In the genomic region with DNA sequence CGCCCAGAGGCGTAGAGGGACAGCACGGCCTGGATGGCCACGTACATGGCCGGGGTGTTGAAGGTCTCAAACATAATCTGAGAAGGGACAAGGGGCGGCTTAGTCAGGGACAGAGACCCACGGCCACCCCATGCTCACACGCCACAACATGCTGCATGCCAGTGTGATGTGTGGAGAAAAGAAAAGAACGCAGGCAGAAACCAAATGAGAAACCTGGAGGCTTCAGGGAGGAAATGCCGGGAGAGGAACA, we compare ENCODE assay signal across 8 cellular contexts. TPM values are rescaled to one million over a fixed set of nuclear protein-coding genes. Genes with fewer than 3 reads are reported as not detected.
DNase-seq lines count a peak whose midpoint lies in the region; ATAC-seq and TF ChIP-seq lines count a peak whose summit lies in the region.

No MANE protein-coding gene starts in this region.

- TF ChIP-seq CTCF in AG04449 (IDR thresholded peaks at IDR 0.05; ENCODE audit: insufficient read depth, low read length, missing control alignments) (no peak), KMS-11 (conservative IDR thresholded peaks at IDR 0.05; ENCODE audit: low read depth, low read length) (no peak)

- H3K4me3 Mint-ChIP-seq in central memory CD8-positive, alpha-beta T cell = peak overlapping the region; percentile 100

- H3K9me3 ChIP-seq in muscle layer of colon (ENCODE audit: low read length) = no peaks in the 10 kb centered on the region

- no peak for ATAC-seq in central memory CD8-positive, alpha-beta T cell (replicated peaks; ENCODE audit: extremely low read depth, poor library complexity, severe bottlenecking)

- peak overlapping the region; percentile 99 for H3K4me2 ChIP-seq in KMS-11

- POLR2A ChIA-PET in AG04449 (lab: Yijun Ruan, JAX) = interaction anchor here (0.7 to 3.3 kb wide), 5 partner anchors 9 to 200 kb away, joined by 3 to 8 read pairs (median 4); partner anchors contain the start of gene BAHCC1

- peak overlapping the region; percentile 63; the same call in 1 of the 2 replicates for H3K9ac ChIP-seq in KMS-11
- peak overlapping the region; percentile 85 for H3K9ac ChIP-seq in muscle layer of colon (ENCODE audit: low read length)

- DNase-seq in AG04449 (ENCODE audit: low read depth, low spot score) = no peak
- no peak for DNase-seq in central memory CD8-positive, alpha-beta T cell (ENCODE audit: low spot score in 2 of 2)
- no peak for DNase-seq in islet precursor cell
- no peak for DNase-seq in H4 (ENCODE audit: low spot score)
- DNase-seq in NCI-H2029 treated with DMSO at 0.1 percent for 48 hours (lab: John Stamatoyannopoulos, UW) = no peak
- no peak for DNase-seq in stimulated activated naive CD4-positive, alpha-beta T cell treated with Interleukin-2 at 50 U/mL for 16 hours (lab: John Stamatoyannopoulos, UW)

- H3K36me3 ChIP-seq in KMS-11 (ENCODE audit: insufficient read depth) (peaks cover 20% of the 10 kb centered on the region; the same call in 1 of the 2 replicates), muscle layer of colon (ENCODE audit: insufficient read depth, low read length) (peaks cover 38% of the 10 kb centered on the region)

- H3K4me1 ChIP-seq in KMS-11 (ENCODE audit: low read depth, poor library complexity, severe bottlenecking) = peaks cover 26% of the 10 kb centered on the region
- H3K4me1 ChIP-seq in muscle layer of colon (ENCODE audit: insufficient read depth, low read length) = peaks cover 14% of the 10 kb centered on the region

- H3K27ac ChIP-seq in KMS-11 (peak overlapping the region; percentile 39; the same call in 1 of the 2 replicates), muscle layer of colon (ENCODE audit: low read depth, low read length) (peak overlapping the region; percentile 90)

- no peak overlapping the region for H2AFZ ChIP-seq in KMS-11 (ENCODE audit: low read depth)

- peaks cover 24% of the 10 kb centered on the region for H3K79me2 ChIP-seq in KMS-11 (ENCODE audit: insufficient read depth, low read depth)

- H3K27ac Mint-ChIP-seq in central memory CD8-positive, alpha-beta T cell (ENCODE audit: low read depth) = peak overlapping the region; percentile 92

- H3K4me1 Mint-ChIP-seq in central memory CD8-positive, alpha-beta T cell = peaks cover 61% of the 10 kb centered on the region

- peaks cover 58% of the 10 kb centered on the region for H3K36me3 Mint-ChIP-seq in central memory CD8-positive, alpha-beta T cell (ENCODE audit: insufficient read depth)

- H3K27me3 ChIP-seq in KMS-11 (ENCODE audit: insufficient read depth, low read depth) (peaks cover 4% of the 10 kb centered on the region; the same call in 1 of the 2 replicates), muscle layer of colon (ENCODE audit: control insufficient read depth in 1 of 2, insufficient read depth in 2 of 2, low read length in 2 of 2) (no peaks in the 10 kb centered on the region)

- H3K27me3 Mint-ChIP-seq in central memory CD8-positive, alpha-beta T cell = no peaks in the 10 kb centered on the region

- peaks cover 30% of the 10 kb centered on the region; the same call in 1 of the 2 replicates for H4K20me1 ChIP-seq in KMS-11 (ENCODE audit: insufficient read depth)

- no peaks in the 10 kb centered on the region for H3K9me3 Mint-ChIP-seq in central memory CD8-positive, alpha-beta T cell

- H3K4me3 ChIP-seq in AG04449 (ENCODE audit: low read depth, low read length) = peak overlapping the region; percentile 96
- H3K4me3 ChIP-seq in KMS-11 (IDR thresholded peaks at IDR 0.05; ENCODE audit: insufficient read depth, low read depth, low read length) = no peak overlapping the region
- H3K4me3 ChIP-seq in muscle layer of colon (ENCODE audit: low read depth in 1 of 2, low read length in 2 of 2) = peak overlapping the region; percentile 77 to 78

- CTCF ChIA-PET in AG04449 (lab: Yijun Ruan, JAX) = no interaction called here

RNA-seq across cellular contexts. Expression of gene ACTG1, which starts 1.1 kb away (rescaled TPM):
- 1,105 and 1,576 TPM in 2 replicates for total RNA-seq in H4 (2014; rRNA removed; shearing (Covaris generic))

RNA-seq across cellular contexts. Expression of gene FSCN2, which starts 16.7 kb away (rescaled TPM):
- 0.27 TPM in 1 of 2 replicates, not detected in the other for total RNA-seq in H4 (2014; rRNA removed; shearing (Covaris generic))

RNA-seq across cellular contexts. Expression of gene FAAP100, which starts 40.7 kb away (rescaled TPM):
- total RNA-seq in H4 (2014; rRNA removed; shearing (Covaris generic)) = 6.6 and 7.4 TPM in 2 replicates
